ENCODE assay signal across 19 cellular contexts in the genomic region with DNA sequence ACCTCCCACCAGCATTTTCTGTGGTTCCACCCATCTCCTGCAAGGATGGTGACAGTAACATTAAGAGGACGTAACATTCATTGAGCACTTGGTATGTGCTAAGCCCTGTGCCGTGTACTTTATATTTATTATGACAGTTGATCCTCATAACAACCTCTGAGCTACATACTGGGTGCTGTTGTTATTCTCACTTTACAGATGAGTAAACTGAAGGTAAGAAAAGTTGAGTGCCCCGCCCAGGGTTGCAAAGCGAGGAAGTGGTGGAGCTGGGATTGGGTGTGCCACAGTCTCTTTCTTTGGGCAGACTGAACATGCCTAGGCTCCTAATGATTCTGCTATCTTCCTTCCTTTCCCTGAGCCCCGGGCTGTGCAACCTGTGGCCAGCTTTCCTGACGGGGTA.
A peak's percentile ranks its signal among the peaks of the same experiment; 100 is the strongest.
DNase-seq lines count a peak whose midpoint lies in the region; ATAC-seq and TF ChIP-seq lines count a peak whose summit lies in the region.
"Had no signal": no experiment of that assay in that cellular context is flagged by ENCODE, and none has a peak within 500 bp of the region (broad histone marks: within the 10 kb centered on the region; RNA-seq: fewer than 3 reads in every experiment).

No MANE protein-coding gene starts in this region.

- no peak overlapping the region for H3K4me3 ChIP-seq in BLaER1

- H3K9ac ChIP-seq in BLaER1 = no peak overlapping the region
- H3K9ac ChIP-seq: SK-N-SH had no signal

- peaks cover 38% of the 10 kb centered on the region for H3K4me1 Mint-ChIP-seq in CD4-positive, alpha-beta T cell (ENCODE audit: low read depth)
- peaks cover 31% of the 10 kb centered on the region for H3K4me1 Mint-ChIP-seq in activated T-helper 17 cell treated with anti-CD3 and anti-CD28 coated beads, Interleukin-2, amount 50 U/mL, for 72 hours

- no peaks in the 10 kb centered on the region for H3K27me3 ChIP-seq in BLaER1
- H3K27me3 ChIP-seq in CD4-positive, alpha-beta T cell (ENCODE audit: control insufficient read depth, insufficient read depth, low read length) = no peaks in the 10 kb centered on the region
- H3K27me3 ChIP-seq: BE2C had no signal

- H3K9me3 Mint-ChIP-seq in CD4-positive, alpha-beta T cell = peaks cover 5% of the 10 kb centered on the region
- no peaks in the 10 kb centered on the region for H3K9me3 Mint-ChIP-seq in activated T-helper 17 cell treated with anti-CD3 and anti-CD28 coated beads, Interleukin-2, amount 50 U/mL, for 72 hours

- H3K36me3 ChIP-seq in BLaER1 = peaks cover 59% of the 10 kb centered on the region
- H3K36me3 ChIP-seq: BE2C had no signal

- H3K4me3 Mint-ChIP-seq in CD4-positive, alpha-beta T cell = no peak overlapping the region
- H3K4me3 Mint-ChIP-seq in activated T-helper 17 cell treated with anti-CD3 and anti-CD28 coated beads, Interleukin-2, amount 50 U/mL, for 72 hours = peak overlapping the region; percentile 73
- H3K4me3 Mint-ChIP-seq: brain; HFFc6; stimulated activated naive CD8-positive, alpha-beta T cell treated with anti-CD3 and anti-CD28 coated beads, Interleukin-15, amount 100 ng/mL, for 72 hours had no signal

- peak; percentile 63 for ATAC-seq in CD4-positive, alpha-beta T cell (ENCODE audit: poor library complexity)
- ATAC-seq in activated T-helper 17 cell treated with anti-CD3 and anti-CD28 coated beads, Interleukin-2, amount 50 U/mL, for 72 hours (replicated peaks) = peak; percentile 70
- ATAC-seq in left colon (peak; percentile 78), HG03571 (IDR thresholded peaks at IDR 0.05; ENCODE audit: unreplicated experiment) (no peak)
- ATAC-seq: HepG2; stimulated activated naive CD8-positive, alpha-beta T cell treated with anti-CD3 and anti-CD28 coated beads, Interleukin-15, amount 100 ng/mL, for 72 hours had no signal

- TF ChIP-seq CTCF in CD4-positive, alpha-beta T cell (IDR thresholded peaks at IDR 0.05) = no peak
- no peak for TF ChIP-seq CTCF in GM13977 (IDR thresholded peaks at IDR 0.05; ENCODE audit: extremely low read depth, insufficient read depth, missing control alignments)

- in situ Hi-C loops in GM13977 (cut with MboI; ENCODE audit: low pct_unique_long_range_greater_than_20kb, low sequenced_read_pairs, unreplicated experiment) = no loop called here

- peak overlapping the region; percentile 79 for H3K27ac Mint-ChIP-seq in CD4-positive, alpha-beta T cell
- H3K27ac Mint-ChIP-seq in activated T-helper 17 cell treated with anti-CD3 and anti-CD28 coated beads, Interleukin-2, amount 50 U/mL, for 72 hours = peak overlapping the region; percentile 95
- H3K27ac Mint-ChIP-seq: brain; HFFc6; stimulated activated naive CD8-positive, alpha-beta T cell treated with anti-CD3 and anti-CD28 coated beads, Interleukin-15, amount 100 ng/mL, for 72 hours had no signal

- CTCF ChIA-PET in CD4-positive, alpha-beta T cell (lab: Charles Lee) = interaction anchor here (0.6 kb wide), 1 partner anchor 973 kb away, joined by 4 read pairs; no protein-coding TSS in a partner anchor

- H4K20me1 ChIP-seq in BLaER1 = peaks cover 51% of the 10 kb centered on the region

- intact Hi-C loops in CD4-positive, alpha-beta T cell (cut with DNase I, micrococcal nuclease) = no loop called here
- intact Hi-C loops in left colon (cut with DNase I, micrococcal nuclease) = no loop called here

- no peaks in the 10 kb centered on the region for H3K36me3 Mint-ChIP-seq in CD4-positive, alpha-beta T cell (ENCODE audit: low read depth)
- no peaks in the 10 kb centered on the region for H3K36me3 Mint-ChIP-seq in activated T-helper 17 cell treated with anti-CD3 and anti-CD28 coated beads, Interleukin-2, amount 50 U/mL, for 72 hours (ENCODE audit: low read depth)
- H3K36me3 Mint-ChIP-seq: brain had no signal

- POLR2A ChIA-PET in CD4-positive, alpha-beta T cell (lab: Charles Lee) = interaction anchor here (1.1 to 2.6 kb wide), 3 partner anchors 17 to 374 kb away, joined by 4 to 10 read pairs (median 7); partner anchors contain the start of gene SFR1

- no peaks in the 10 kb centered on the region for H3K9me3 ChIP-seq in BLaER1
- H3K9me3 ChIP-seq in CD4-positive, alpha-beta T cell (ENCODE audit: control insufficient read depth, low read length) = peaks cover 6% of the 10 kb centered on the region
- H3K9me3 ChIP-seq: BE2C, SK-N-SH had no signal

- H3K4me2 ChIP-seq in BLaER1 = peak overlapping the region; percentile 75
- H3K4me2 ChIP-seq: SK-N-SH had no signal

- peak in 4 of 10 experiments; percentile 19 to 34 (median 24) for DNase-seq in CD4-positive, alpha-beta T cell
- DNase-seq in left colon = peak; percentile 51 to 65
- DNase-seq in epidermal melanocyte (ENCODE audit: insufficient read length, low spot score) = no peak
- DNase-seq in mucosa of gallbladder (ENCODE audit: low spot score) = no peak
- no peak for DNase-seq in GM13977 (ENCODE audit: low spot score)
- DNase-seq: activated gamma-delta T cell; BE2C; HFFc6; left cardiac atrium; NCI-H2029; NCI-H524 treated with DMSO at 0.1 percent for 48 hours; SK-N-SH; stimulated activated naive CD8-positive, alpha-beta T cell treated with anti-CD3 and anti-CD28 coated beads, Interleukin-15, amount 100 ng/mL, for 72 hours had no signal

- peaks cover 68% of the 10 kb centered on the region for H3K4me1 ChIP-seq in BLaER1
- H3K4me1 ChIP-seq: BE2C had no signal

- H3K27ac ChIP-seq in BLaER1 = 0 out of 2 replicates have a peak overlapping the region, but pooled peaks have one; percentile 68
- H3K27ac ChIP-seq in CD4-positive, alpha-beta T cell (ENCODE audit: low read depth, low read length) = no peak overlapping the region
- H3K27ac ChIP-seq: VCaP had no signal

- H3K27me3 Mint-ChIP-seq in CD4-positive, alpha-beta T cell = no peaks in the 10 kb centered on the region
- no peaks in the 10 kb centered on the region for H3K27me3 Mint-ChIP-seq in activated T-helper 17 cell treated with anti-CD3 and anti-CD28 coated beads, Interleukin-2, amount 50 U/mL, for 72 hours
- H3K27me3 Mint-ChIP-seq: brain; stimulated activated naive CD8-positive, alpha-beta T cell treated with anti-CD3 and anti-CD28 coated beads, Interleukin-15, amount 100 ng/mL, for 72 hours had no signal

Comparison
In these comparisons a context has a peak if more than half of its experiments do, and no peak if none do; other contexts are left out.
1. DNase-seq: peak in left colon (2 of 2); none in epidermal melanocyte (single experiment), mucosa of gallbladder (single experiment) and GM13977 (single experiment).